1 cellular context compared by ENCODE assay signal in genomic region chr11:122091850-122092249, GRCh38.
TF ChIP-seq lines count a peak whose summit lies in the region.

No MANE protein-coding gene starts in this region.

TF ChIP-seq in IMR-90, 13 proteins besides CTCF, POLR2A, EP300 and RAD21:
- TF ChIP-seq CHD1 (IDR thresholded peaks at IDR 0.05; ENCODE audit: low read depth, low read length): no peak
- no peak for TF ChIP-seq MAFK (IDR thresholded peaks at IDR 0.05; ENCODE audit: low read depth, low read length)
- TF ChIP-seq USF2 (IDR thresholded peaks at IDR 0.05; ENCODE audit: low read depth, low read length): no peak
- no peak for TF ChIP-seq BHLHE40 (IDR thresholded peaks at IDR 0.05; ENCODE audit: low read depth, low read length)
- no peak for TF ChIP-seq NFE2L2 (IDR thresholded peaks at IDR 0.05; ENCODE audit: low read depth, low read length)
- TF ChIP-seq FOS (IDR thresholded peaks at IDR 0.05; ENCODE audit: low read depth, low read length): no peak
- no peak for TF ChIP-seq ELK1 (IDR thresholded peaks at IDR 0.05; ENCODE audit: borderline replicate concordance, low read depth, low read length)
- TF ChIP-seq CEBPB (IDR thresholded peaks at IDR 0.05; ENCODE audit: low read depth, low read length): no peak
- no peak for TF ChIP-seq SMC3 (IDR thresholded peaks at IDR 0.05; ENCODE audit: low read depth, low read length)
- TF ChIP-seq RCOR1 (IDR thresholded peaks at IDR 0.05; ENCODE audit: insufficient replicate concordance, low read length): no peak
- TF ChIP-seq RFX5 (IDR thresholded peaks at IDR 0.05; ENCODE audit: low read depth, low read length): no peak
- TF ChIP-seq MAZ (IDR thresholded peaks at IDR 0.05; ENCODE audit: borderline replicate concordance, low read depth, low read length): no peak
- TF ChIP-seq MXI1 (IDR thresholded peaks at IDR 0.05; ENCODE audit: borderline replicate concordance, low read depth, low read length): no peak
